1 cellular context compared by ENCODE assay signal in the genomic region with DNA sequence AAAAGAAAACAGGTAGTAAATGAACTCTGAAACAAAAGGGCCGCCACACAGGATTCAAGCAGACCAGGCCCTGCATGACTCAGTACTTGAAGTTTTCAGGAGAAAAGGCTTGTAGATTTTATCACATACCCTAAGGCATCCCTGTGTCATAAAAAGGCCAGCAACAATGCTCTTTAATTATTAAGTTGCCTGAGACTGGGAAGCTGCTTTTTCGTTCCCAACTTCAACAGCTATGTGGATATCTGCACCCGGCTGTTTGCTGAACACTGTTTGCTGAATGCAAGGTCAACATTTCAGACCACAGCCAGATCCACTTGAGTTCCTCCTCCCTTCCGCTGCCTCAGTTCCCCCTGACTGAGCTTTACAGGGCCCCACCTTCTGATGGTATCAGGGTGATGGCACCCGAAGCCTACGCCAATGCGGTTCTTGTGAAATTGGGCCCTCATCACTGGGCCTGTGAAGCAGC.
A peak's percentile ranks its signal among the peaks of the same experiment; 100 is the strongest.
TF ChIP-seq lines count a peak whose summit lies in the region.

No MANE protein-coding gene starts in this region.

TF ChIP-seq in liver, 16 proteins besides CTCF, POLR2A, EP300 and RAD21:
- TF ChIP-seq JUND (IDR thresholded peaks at IDR 0.05) (no peak), SP1 (IDR thresholded peaks at IDR 0.05) (peak; percentile 45), TAF1 (conservative IDR thresholded peaks at IDR 0.05) (no peak), YY1 (IDR thresholded peaks at IDR 0.05) (no peak), FOXA2 (IDR thresholded peaks at IDR 0.05) (peak; percentile 38), EGR1 (IDR thresholded peaks at IDR 0.05; ENCODE audit: low read depth in 2 of 2) (no peak), FOXA1 (IDR thresholded peaks at IDR 0.05) (no peak), RXRA (IDR thresholded peaks at IDR 0.05) (peak in 1 of 2 donors; percentile 61), NR2F2 (IDR thresholded peaks at IDR 0.05) (no peak), HNF4A (conservative IDR thresholded peaks at IDR 0.05) (peak in 1 of 2 donors; percentile 34), HNF4G (IDR thresholded peaks at IDR 0.05) (no peak), GABPA (IDR thresholded peaks at IDR 0.05 in 1 of 2, conservative IDR thresholded peaks at IDR 0.05 in 1 of 2) (no peak)
- TF ChIP-seq, protein P1, sequence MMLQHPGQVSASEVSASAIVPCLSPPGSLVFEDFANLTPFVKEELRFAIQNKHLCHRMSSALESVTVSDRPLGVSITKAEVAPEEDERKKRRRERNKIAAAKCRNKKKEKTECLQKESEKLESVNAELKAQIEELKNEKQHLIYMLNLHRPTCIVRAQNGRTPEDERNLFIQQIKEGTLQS (IDR thresholded peaks at IDR 0.05): no peak
- TF ChIP-seq, protein P2, sequence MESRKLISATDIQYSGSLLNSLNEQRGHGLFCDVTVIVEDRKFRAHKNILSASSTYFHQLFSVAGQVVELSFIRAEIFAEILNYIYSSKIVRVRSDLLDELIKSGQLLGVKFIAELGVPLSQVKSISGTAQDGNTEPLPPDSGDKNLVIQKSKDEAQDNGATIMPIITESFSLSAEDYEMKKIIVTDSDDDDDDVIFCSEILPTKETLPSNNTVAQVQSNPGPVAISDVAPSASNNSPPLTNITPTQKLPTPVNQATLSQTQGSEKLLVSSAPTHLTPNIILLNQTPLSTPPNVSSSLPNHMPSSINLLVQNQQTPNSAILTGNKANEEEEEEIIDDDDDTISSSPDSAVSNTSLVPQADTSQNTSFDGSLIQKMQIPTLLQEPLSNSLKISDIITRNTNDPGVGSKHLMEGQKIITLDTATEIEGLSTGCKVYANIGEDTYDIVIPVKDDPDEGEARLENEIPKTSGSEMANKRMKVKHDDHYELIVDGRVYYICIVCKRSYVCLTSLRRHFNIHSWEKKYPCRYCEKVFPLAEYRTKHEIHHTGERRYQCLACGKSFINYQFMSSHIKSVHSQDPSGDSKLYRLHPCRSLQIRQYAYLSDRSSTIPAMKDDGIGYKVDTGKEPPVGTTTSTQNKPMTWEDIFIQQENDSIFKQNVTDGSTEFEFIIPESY (IDR thresholded peaks at IDR 0.05): no peak
- TF ChIP-seq, protein P3, sequence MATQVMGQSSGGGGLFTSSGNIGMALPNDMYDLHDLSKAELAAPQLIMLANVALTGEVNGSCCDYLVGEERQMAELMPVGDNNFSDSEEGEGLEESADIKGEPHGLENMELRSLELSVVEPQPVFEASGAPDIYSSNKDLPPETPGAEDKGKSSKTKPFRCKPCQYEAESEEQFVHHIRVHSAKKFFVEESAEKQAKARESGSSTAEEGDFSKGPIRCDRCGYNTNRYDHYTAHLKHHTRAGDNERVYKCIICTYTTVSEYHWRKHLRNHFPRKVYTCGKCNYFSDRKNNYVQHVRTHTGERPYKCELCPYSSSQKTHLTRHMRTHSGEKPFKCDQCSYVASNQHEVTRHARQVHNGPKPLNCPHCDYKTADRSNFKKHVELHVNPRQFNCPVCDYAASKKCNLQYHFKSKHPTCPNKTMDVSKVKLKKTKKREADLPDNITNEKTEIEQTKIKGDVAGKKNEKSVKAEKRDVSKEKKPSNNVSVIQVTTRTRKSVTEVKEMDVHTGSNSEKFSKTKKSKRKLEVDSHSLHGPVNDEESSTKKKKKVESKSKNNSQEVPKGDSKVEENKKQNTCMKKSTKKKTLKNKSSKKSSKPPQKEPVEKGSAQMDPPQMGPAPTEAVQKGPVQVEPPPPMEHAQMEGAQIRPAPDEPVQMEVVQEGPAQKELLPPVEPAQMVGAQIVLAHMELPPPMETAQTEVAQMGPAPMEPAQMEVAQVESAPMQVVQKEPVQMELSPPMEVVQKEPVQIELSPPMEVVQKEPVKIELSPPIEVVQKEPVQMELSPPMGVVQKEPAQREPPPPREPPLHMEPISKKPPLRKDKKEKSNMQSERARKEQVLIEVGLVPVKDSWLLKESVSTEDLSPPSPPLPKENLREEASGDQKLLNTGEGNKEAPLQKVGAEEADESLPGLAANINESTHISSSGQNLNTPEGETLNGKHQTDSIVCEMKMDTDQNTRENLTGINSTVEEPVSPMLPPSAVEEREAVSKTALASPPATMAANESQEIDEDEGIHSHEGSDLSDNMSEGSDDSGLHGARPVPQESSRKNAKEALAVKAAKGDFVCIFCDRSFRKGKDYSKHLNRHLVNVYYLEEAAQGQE (IDR thresholded peaks at IDR 0.05): no peak
- TF ChIP-seq, protein P4, sequence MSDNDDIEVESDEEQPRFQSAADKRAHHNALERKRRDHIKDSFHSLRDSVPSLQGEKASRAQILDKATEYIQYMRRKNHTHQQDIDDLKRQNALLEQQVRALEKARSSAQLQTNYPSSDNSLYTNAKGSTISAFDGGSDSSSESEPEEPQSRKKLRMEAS (IDR thresholded peaks at IDR 0.05): no peak
